16 cellular contexts compared by ENCODE assay signal in the genomic region with DNA sequence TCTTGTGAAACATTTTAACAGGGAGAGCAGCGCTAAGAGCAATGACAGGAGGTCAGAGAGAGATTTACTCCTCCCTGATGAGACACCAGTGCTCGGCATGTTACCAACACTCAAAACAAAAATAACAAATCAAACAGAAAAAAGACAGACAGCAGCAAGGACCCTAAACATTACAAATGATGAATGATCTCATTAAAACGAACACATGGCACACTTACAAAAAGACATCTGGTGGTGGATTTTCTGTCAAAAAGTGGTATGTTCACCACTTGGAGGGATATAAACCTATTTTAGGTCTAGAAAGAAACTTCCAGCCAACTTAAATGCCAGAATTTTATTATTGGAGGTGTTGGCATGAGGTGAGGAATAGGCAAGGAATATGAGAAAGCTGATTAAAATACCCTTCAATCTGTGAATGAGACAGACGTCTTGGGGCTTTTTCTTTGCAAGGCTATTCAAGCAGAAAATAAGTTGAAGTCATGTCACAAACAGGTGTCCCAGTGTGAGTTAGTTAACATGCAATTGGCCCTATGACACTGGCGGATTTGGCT.
DNase-seq lines count a peak whose midpoint lies in the region; ATAC-seq, FAIRE-seq and TF ChIP-seq lines count a peak whose summit lies in the region.
"Had no signal": no experiment of that assay in that cellular context is flagged by ENCODE, and none has a peak within 500 bp of the region (broad histone marks: within the 10 kb centered on the region; RNA-seq: fewer than 3 reads in every experiment).

No MANE protein-coding gene starts in this region.

- H3K36me3 Mint-ChIP-seq in astrocyte (ENCODE audit: low read depth, unreplicated experiment): no peaks in the 10 kb centered on the region
- H3K36me3 Mint-ChIP-seq: mesothelial cell of epicardium had no signal

- CTCF ChIA-PET in HEK293 (lab: Yijun Ruan, JAX): interaction anchor here (0.6 to 1.9 kb wide), 8 partner anchors 10 to 192 kb away, joined by 3 to 7 read pairs (median 5); no protein-coding TSS in a partner anchor

- FAIRE-seq in astrocyte (lab: Jason Lieb, UNC): no peak
- FAIRE-seq: TTC549 had no signal

- H2BK15ac ChIP-seq in mesenchymal stem cell (ENCODE audit: low read depth, poor library complexity, severe bottlenecking): no peak overlapping the region

- H3K4me1 Mint-ChIP-seq in astrocyte (ENCODE audit: low read depth, unreplicated experiment): peaks cover 10% of the 10 kb centered on the region

- H3K27me3 ChIP-seq in astrocyte (ENCODE audit: insufficient read depth, low read length): no peaks in the 10 kb centered on the region
- no peaks in the 10 kb centered on the region for H3K27me3 ChIP-seq in mesenchymal stem cell (ENCODE audit: control insufficient read depth in 1 of 2, insufficient read depth in 1 of 2, low read length in 2 of 2)
- H3K27me3 ChIP-seq in testis: no peaks in the 10 kb centered on the region
- no peaks in the 10 kb centered on the region for H3K27me3 ChIP-seq in SJCRH30
- H3K27me3 ChIP-seq: BE2C, stomach had no signal

- TF ChIP-seq CTCF in HEK293 (tag by site-specific recombination; IDR thresholded peaks at IDR 0.05): no peak; the same call in 1 of the 2 replicates
- no peak for TF ChIP-seq CTCF in astrocyte (IDR thresholded peaks at IDR 0.05; ENCODE audit: insufficient read depth, low read depth, low read length)
- no peak for TF ChIP-seq CTCF in testis (IDR thresholded peaks at IDR 0.05)

- no peak overlapping the region for H3K4me3 ChIP-seq in HEK293 (ENCODE audit: low read depth, low read length)
- H3K4me3 ChIP-seq in astrocyte (ENCODE audit: insufficient read depth, low read depth, low read length): no peak overlapping the region
- no peak overlapping the region for H3K4me3 ChIP-seq in mesenchymal stem cell (ENCODE audit: insufficient read depth in 1 of 2, low read depth in 1 of 2, low read length in 2 of 2)
- H3K4me3 ChIP-seq in testis: no peak overlapping the region
- H3K4me3 ChIP-seq in SJCRH30: no peak overlapping the region
- H3K4me3 ChIP-seq: stomach had no signal

- no peak overlapping the region for H2BK120ac ChIP-seq in mesenchymal stem cell (ENCODE audit: low read depth, low read length)

- peaks cover 3% of the 10 kb centered on the region for H3K79me2 ChIP-seq in astrocyte (ENCODE audit: insufficient read depth, low read length)

- H3K4me3 Mint-ChIP-seq in astrocyte (ENCODE audit: unreplicated experiment): no peak overlapping the region
- H3K4me3 Mint-ChIP-seq: activated naive CD4-positive, alpha-beta T cell treated with anti-CD3 and anti-CD28 coated beads for 36 hours; mesothelial cell of epicardium had no signal

- peak overlapping the region; percentile 1 for H3K4me2 ChIP-seq in astrocyte (ENCODE audit: low read length)
- H3K4me2 ChIP-seq in mesenchymal stem cell (ENCODE audit: low read length, poor library complexity, severe bottlenecking): no peak overlapping the region

- H4K20me1 ChIP-seq in astrocyte (ENCODE audit: insufficient read depth, low read length): peaks cover 15% of the 10 kb centered on the region

- no peak overlapping the region for H2BK12ac ChIP-seq in mesenchymal stem cell (ENCODE audit: low read length in 2 of 2)

- H3K4me1 ChIP-seq in HEK293 (ENCODE audit: control insufficient read depth, insufficient read depth, low read length) (peaks cover 24% of the 10 kb centered on the region), astrocyte (ENCODE audit: insufficient read depth, low read length) (no peaks in the 10 kb centered on the region), mesenchymal stem cell (ENCODE audit: control insufficient read depth, insufficient read depth, low read depth, low read length) (peaks cover 6% of the 10 kb centered on the region), testis (no peaks in the 10 kb centered on the region), SJCRH30 (0 out of 2 replicates have a peak, but pooled peaks cover 4% of the 10 kb centered on the region)
- H3K4me1 ChIP-seq: BE2C had no signal

- no peaks in the 10 kb centered on the region for H3K9me3 Mint-ChIP-seq in astrocyte (ENCODE audit: unreplicated experiment)
- H3K9me3 Mint-ChIP-seq: activated naive CD4-positive, alpha-beta T cell treated with anti-CD3 and anti-CD28 coated beads for 36 hours; mesothelial cell of epicardium had no signal

- 17% methylated on average over 3 of the region's 5 CpGs for WGBS in mesenchymal stem cell
- 66 to 71% methylated on average over 5 of the region's 5 CpGs for WGBS in testis, 2 donors

- no peaks in the 10 kb centered on the region for H3K36me3 ChIP-seq in HEK293 (ENCODE audit: control insufficient read depth in 2 of 2, insufficient read depth in 1 of 2, low read length in 2 of 2)
- H3K36me3 ChIP-seq in astrocyte (ENCODE audit: insufficient read depth, low read length): no peaks in the 10 kb centered on the region
- H3K36me3 ChIP-seq in mesenchymal stem cell (ENCODE audit: control insufficient read depth in 1 of 2, insufficient read depth in 2 of 2, low read depth in 1 of 2, low read length in 2 of 2): no peaks in the 10 kb centered on the region
- no peaks in the 10 kb centered on the region for H3K36me3 ChIP-seq in testis (ENCODE audit: low read depth, missing control alignments)
- H3K36me3 ChIP-seq in SJCRH30: no peaks in the 10 kb centered on the region; the same call in 1 of the 2 replicates
- H3K36me3 ChIP-seq: BE2C, stomach had no signal

- no peak overlapping the region for H4K91ac ChIP-seq in mesenchymal stem cell (ENCODE audit: low read length)

- intact Hi-C loops in testis (cut with DNase I; ENCODE audit: low total_unique reads): no loop called here

- no peak overlapping the region for H2AK5ac ChIP-seq in mesenchymal stem cell (ENCODE audit: low read length, severe bottlenecking)

- no peak overlapping the region for H2AFZ ChIP-seq in astrocyte (ENCODE audit: low read depth, low read length)
- H2AFZ ChIP-seq in mesenchymal stem cell (ENCODE audit: low read depth, low read length): no peak overlapping the region

- H3K4ac ChIP-seq in mesenchymal stem cell (ENCODE audit: low read depth in 1 of 2, low read length in 2 of 2): no peak overlapping the region

- H3K79me1 ChIP-seq in mesenchymal stem cell (replicated peaks; ENCODE audit: low read length, poor library complexity, severe bottlenecking): peaks cover 20% of the 10 kb centered on the region

- H3K9ac ChIP-seq in astrocyte (ENCODE audit: low read length) (no peak overlapping the region), mesenchymal stem cell (ENCODE audit: low read length) (peak overlapping the region; percentile 28)

- H3K18ac ChIP-seq in mesenchymal stem cell (ENCODE audit: low read depth in 1 of 2, low read length in 2 of 2): no peak overlapping the region

- no peak for ATAC-seq in GM18909 (IDR thresholded peaks at IDR 0.05; ENCODE audit: poor library complexity, unreplicated experiment)

- H3K27ac ChIP-seq in HEK293 (ENCODE audit: extremely low read depth, low read depth, low read length): peak overlapping the region; percentile 37; the same call in 1 of the 2 replicates
- H3K27ac ChIP-seq in astrocyte (ENCODE audit: low read depth, low read length): no peak overlapping the region
- H3K27ac ChIP-seq in mesenchymal stem cell (ENCODE audit: low read length, poor library complexity, severe bottlenecking): no peak overlapping the region
- H3K27ac ChIP-seq in testis: no peak overlapping the region
- H3K27ac ChIP-seq in SJCRH30: no peak overlapping the region
- H3K27ac ChIP-seq: epithelial cell of prostate, stomach had no signal

- H4K8ac ChIP-seq in mesenchymal stem cell (ENCODE audit: low read length): no peak overlapping the region

- H3K23ac ChIP-seq in mesenchymal stem cell (ENCODE audit: low read length in 2 of 2): no peak overlapping the region

- POLR2A ChIA-PET in HEK293 (lab: Yijun Ruan, JAX): no interaction called here

- H2BK5ac ChIP-seq in mesenchymal stem cell (ENCODE audit: low read depth, low read length, poor library complexity, severe bottlenecking): no peak overlapping the region

- no peak overlapping the region for H3K14ac ChIP-seq in mesenchymal stem cell (ENCODE audit: low read length in 2 of 2)

- H3K27ac Mint-ChIP-seq in astrocyte (ENCODE audit: unreplicated experiment): no peak overlapping the region
- H3K27ac Mint-ChIP-seq: activated naive CD4-positive, alpha-beta T cell treated with anti-CD3 and anti-CD28 coated beads for 36 hours; mesothelial cell of epicardium had no signal

- no peak for TF ChIP-seq POLR2A in testis (IDR thresholded peaks at IDR 0.05)

- H3K9me3 ChIP-seq in HEK293 (ENCODE audit: control insufficient read depth, insufficient read depth, low read depth, low read length) (no peaks in the 10 kb centered on the region), astrocyte (ENCODE audit: insufficient read depth, low read depth, low read length) (no peaks in the 10 kb centered on the region), mesenchymal stem cell (ENCODE audit: control insufficient read depth, low read length) (no peaks in the 10 kb centered on the region), testis (no peaks in the 10 kb centered on the region), SJCRH30 (replicated peaks) (no peaks in the 10 kb centered on the region)
- H3K9me3 ChIP-seq: BE2C, stomach had no signal

- H3K27me3 Mint-ChIP-seq in astrocyte (ENCODE audit: low read depth, unreplicated experiment): no peaks in the 10 kb centered on the region

- peak; percentile 36 for DNase-seq in AG20443 (ENCODE audit: low spot score)
- DNase-seq in astrocyte (ENCODE audit: low read depth): peak; percentile 14
- DNase-seq in mesenchymal stem cell: peak; percentile 25
- no peak for DNase-seq in COR-L47 (lab: John Stamatoyannopoulos, UW)
- no peak for DNase-seq in testis
- DNase-seq in SJCRH30: no peak
- DNase-seq: activated CD8-positive, alpha-beta memory T cell treated with anti-CD3 and anti-CD28 coated beads for 24 hours; activated naive CD4-positive, alpha-beta T cell treated with anti-CD3 and anti-CD28 coated beads for 36 hours; BE2C; KG1; stomach had no signal

TF ChIP-seq in HEK293, 187 proteins besides CTCF, POLR2A, EP300 and RAD21 (continues in another document):
- TF ChIP-seq SCRT2 (tag by site-specific recombination; IDR thresholded peaks at IDR 0.05) (peak; percentile 87), ZNF175 (tag by site-specific recombination; IDR thresholded peaks at IDR 0.05) (no peak), ZFP41 (tag by site-specific recombination; IDR thresholded peaks at IDR 0.05; ENCODE audit: borderline replicate concordance) (no peak), ZNF548 (tag by site-specific recombination; IDR thresholded peaks at IDR 0.05) (no peak), BCL11A (tag by site-specific recombination; IDR thresholded peaks at IDR 0.05; ENCODE audit: low read depth) (0 out of 2 replicates have a peak, but pooled peaks have one; percentile 37), ZNF202 (tag by site-specific recombination; IDR thresholded peaks at IDR 0.05; ENCODE audit: borderline replicate concordance) (no peak), ZNF155 (tag by site-specific recombination; IDR thresholded peaks at IDR 0.05) (no peak), ZNF324 (tag by site-specific recombination; IDR thresholded peaks at IDR 0.05) (peak; percentile 71; the same call in 1 of the 2 replicates)

Comparison
In these comparisons a context has a peak if more than half of its experiments do, and no peak if none do; other contexts are left out.
1. DNase-seq: peak in AG20443 (single experiment), astrocyte (single experiment) and mesenchymal stem cell (single experiment); none in COR-L47 (single experiment), testis (single experiment) and SJCRH30 (0 of 2).